Comparison of ENCODE assay signal across 8 cellular contexts in the genomic region with DNA sequence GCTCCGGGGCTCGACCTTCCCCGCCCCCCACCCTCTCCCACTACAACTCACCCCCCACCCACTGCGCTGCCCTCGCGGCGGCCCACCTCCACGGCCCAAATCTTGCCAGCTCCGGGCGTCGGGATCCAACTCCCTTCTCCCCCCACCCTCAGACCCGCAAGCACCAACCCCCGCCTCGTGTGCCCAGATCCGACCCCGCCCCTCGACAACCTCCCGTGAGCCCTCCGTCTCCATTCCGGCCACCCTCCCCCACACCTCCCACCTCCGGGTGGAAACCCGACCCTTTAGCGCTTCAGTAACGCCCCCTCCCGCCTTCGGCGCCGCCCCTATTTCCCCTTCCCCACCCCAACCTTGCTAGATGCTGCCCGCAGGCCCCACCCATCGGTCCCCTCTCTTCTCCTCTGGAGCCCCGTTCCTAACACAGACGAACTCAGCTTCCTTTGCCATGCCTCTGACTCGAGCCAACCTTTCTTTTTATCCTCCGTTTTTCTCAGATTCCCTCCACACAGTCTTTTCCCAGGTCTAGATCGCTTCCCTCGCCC. TPM values are rescaled to one million over a fixed set of nuclear protein-coding genes. Genes with fewer than 3 reads are reported as not detected.
A peak's percentile ranks its signal among the peaks of the same experiment; 100 is the strongest.
DNase-seq lines count a peak whose midpoint lies in the region; ATAC-seq and TF ChIP-seq lines count a peak whose summit lies in the region.

No MANE protein-coding gene starts in this region.

- in situ Hi-C loops in IMR-90 (cut with MboI; ENCODE audit: low sequenced_read_pairs) = no loop called here

- no peaks in the 10 kb centered on the region for H3K9me3 Mint-ChIP-seq in CD8-positive, alpha-beta T cell
- no peaks in the 10 kb centered on the region for H3K9me3 Mint-ChIP-seq in natural killer cell treated with Interleukin-12 subunit alpha and Interleukin-12 subunit beta and Interleukin-15 and Interleukin-18, amount 100 ng/mL, for 72 hours

- H4K20me1 ChIP-seq in IMR-90 (ENCODE audit: insufficient read depth, low read length) = peaks cover 46% of the 10 kb centered on the region

- H3K14ac ChIP-seq in IMR-90 (replicated peaks; ENCODE audit: low read depth, low read length) = peak overlapping the region; percentile 95

- peaks cover 54% of the 10 kb centered on the region for H3K4me1 Mint-ChIP-seq in CD8-positive, alpha-beta T cell (ENCODE audit: low read depth)
- peaks cover 50 to 55% of the 10 kb centered on the region in 2 donors for H3K4me1 Mint-ChIP-seq in natural killer cell treated with Interleukin-12 subunit alpha and Interleukin-12 subunit beta and Interleukin-15 and Interleukin-18, amount 100 ng/mL, for 72 hours (ENCODE audit: low read depth in 2 of 2)

- no TSS peak for BruUV-seq in IMR-90 (replicated peaks; lab: Mats Ljungman, UMichigan)

- peaks cover 39% of the 10 kb centered on the region for H3K4me1 ChIP-seq in CD8-positive, alpha-beta T cell (ENCODE audit: insufficient read depth, low read length)
- peaks cover 13% of the 10 kb centered on the region for H3K4me1 ChIP-seq in IMR-90 (ENCODE audit: control insufficient read depth, insufficient read depth, low read length)

- H3K9me3 ChIP-seq in CD8-positive, alpha-beta T cell (ENCODE audit: low read length) = no peaks in the 10 kb centered on the region
- H3K9me3 ChIP-seq in IMR-90 (ENCODE audit: control insufficient read depth, insufficient read depth, low read length) = no peaks in the 10 kb centered on the region

- H2BK5ac ChIP-seq in IMR-90 (ENCODE audit: low read depth, low read length, poor library complexity, severe bottlenecking) = peak overlapping the region; percentile 95

- peak overlapping the region; percentile 51 for H4K5ac ChIP-seq in IMR-90 (ENCODE audit: low read depth, low read length)

- intact Hi-C loops in CD8-positive, alpha-beta T cell (cut with DNase I, micrococcal nuclease) = loop anchor here (1.0 to 10.0 kb wide), 7 partner anchors 17 to 1012 kb away; a partner anchor contains a TSS
- intact Hi-C loops in IMR-90 (cut with micrococcal nuclease) = loop anchor here (1.0 kb wide), 1 partner anchor 123 kb away; no protein-coding TSS in a partner anchor

- peaks cover 13 to 52% of the 10 kb centered on the region in 2 experiments for H3K79me1 ChIP-seq in IMR-90 (ENCODE audit: low read depth in 1 of 2, low read length in 2 of 2)

- H3K27ac Mint-ChIP-seq in CD8-positive, alpha-beta T cell = peak overlapping the region; percentile 86
- H3K27ac Mint-ChIP-seq in natural killer cell treated with Interleukin-12 subunit alpha and Interleukin-12 subunit beta and Interleukin-15 and Interleukin-18, amount 100 ng/mL, for 72 hours = peak overlapping the region; percentile 96 to 98

- peaks cover 44% of the 10 kb centered on the region for H3K36me3 Mint-ChIP-seq in CD8-positive, alpha-beta T cell
- H3K36me3 Mint-ChIP-seq in natural killer cell treated with Interleukin-12 subunit alpha and Interleukin-12 subunit beta and Interleukin-15 and Interleukin-18, amount 100 ng/mL, for 72 hours = peaks cover 21% of the 10 kb centered on the region

- H3K9ac ChIP-seq in IMR-90 (ENCODE audit: low read depth, low read length) = peak overlapping the region; percentile 99

- peak overlapping the region; percentile 99 for H2AK9ac ChIP-seq in IMR-90 (replicated peaks; ENCODE audit: low read depth, low read length, poor library complexity)

- peak overlapping the region; percentile 42; the same call in 1 of the 2 replicates for H2BK120ac ChIP-seq in IMR-90 (ENCODE audit: low read depth, low read length)

- peak overlapping the region; percentile 92 for H3K4ac ChIP-seq in IMR-90 (ENCODE audit: low read depth, low read length)

- CTCF ChIA-PET in CD8-positive, alpha-beta T cell (lab: Charles Lee) = no interaction called here
- CTCF ChIA-PET in IMR-90 (lab: Yijun Ruan, JAX) = interaction anchor here (0.6 kb wide), 1 partner anchor 1955 kb away, joined by 3 read pairs; no protein-coding TSS in a partner anchor

- peak; percentile 50 to 87 (median 85) for DNase-seq in CD8-positive, alpha-beta T cell
- DNase-seq in IMR-90 (peak; percentile 85), fibroblast of mammary gland (ENCODE audit: low read depth) (peak; percentile 79)
- DNase-seq in activated T-helper 1 cell treated with anti-CD3 and anti-CD28 coated beads, Interleukin-2, amount 50 U/mL, for 16 hours (ENCODE audit: low read depth in 1 of 2, low spot score in 1 of 2) = peak; percentile 52 to 78
- peak; percentile 88 for DNase-seq in natural killer cell treated with Interleukin-12 subunit alpha and Interleukin-12 subunit beta and Interleukin-15 and Interleukin-18, amount 100 ng/mL, for 72 hours (ENCODE audit: low spot score)
- peak; percentile 89 for DNase-seq in stimulated activated naive CD4-positive, alpha-beta T cell treated with Interleukin-2 at 50 U/mL for 16 hours (lab: John Stamatoyannopoulos, UW)

- peak overlapping the region; percentile 89 for H3K56ac ChIP-seq in IMR-90 (ENCODE audit: extremely low read depth, insufficient read depth, low read length)

- H3K9me1 ChIP-seq in IMR-90 (ENCODE audit: insufficient read depth, low read length) = peaks cover 25% of the 10 kb centered on the region

- H2AK5ac ChIP-seq in IMR-90 (ENCODE audit: low read depth, low read length) = peak overlapping the region; percentile 90

- 1% methylated on average over 26 of the region's 36 CpGs; no CpG with 5 or more reads in 1 of the 2 experiments for WGBS in IMR-90 (ENCODE audit: extremely low coverage in 2 of 2, insufficient read length in 1 of 2), 2 experiments

- dilution Hi-C loops in IMR-90 (cut with HindIII; ENCODE audit: low sequenced_read_pairs, unreplicated experiment) = loop anchor here (25.0 kb wide), 1 partner anchor 128 kb away; no protein-coding TSS in a partner anchor

- H2BK20ac ChIP-seq in IMR-90 (ENCODE audit: low read depth, low read length) = no peak overlapping the region

- POLR2A ChIA-PET in CD8-positive, alpha-beta T cell (lab: Charles Lee) = interaction anchor here (0.8 to 3.2 kb wide), 8 partner anchors 10 to 1260 kb away, joined by 3 to 45 read pairs (median 4); a partner anchor contains a TSS
- POLR2A ChIA-PET in IMR-90 (lab: Charles Lee; ENCODE audit: unreplicated experiment) = interaction anchor here (0.6 kb wide), 1 partner anchor 80 kb away, joined by 4 read pairs; no protein-coding TSS in a partner anchor

- peak overlapping the region; percentile 77 for H3K4me3 ChIP-seq in CD8-positive, alpha-beta T cell (ENCODE audit: low read depth, low read length)
- H3K4me3 ChIP-seq in IMR-90 (ENCODE audit: insufficient read depth, low read depth, low read length) = peak overlapping the region; percentile 68
- H3K4me3 ChIP-seq in fibroblast of mammary gland (ENCODE audit: control insufficient read depth, low read depth, low read length) = peak overlapping the region; percentile 84

- no peaks in the 10 kb centered on the region for H3K27me3 Mint-ChIP-seq in CD8-positive, alpha-beta T cell (ENCODE audit: low read depth)
- no peaks in the 10 kb centered on the region for H3K27me3 Mint-ChIP-seq in natural killer cell treated with Interleukin-12 subunit alpha and Interleukin-12 subunit beta and Interleukin-15 and Interleukin-18, amount 100 ng/mL, for 72 hours

- peak overlapping the region; percentile 93 for H3K23ac ChIP-seq in IMR-90 (ENCODE audit: low read depth, low read length)

- H3K36me3 ChIP-seq in CD8-positive, alpha-beta T cell (ENCODE audit: insufficient read depth, low read length) = peaks cover 9% of the 10 kb centered on the region
- peaks cover 23% of the 10 kb centered on the region for H3K36me3 ChIP-seq in IMR-90 (ENCODE audit: control insufficient read depth, insufficient read depth, low read length)

- H3K4me2 ChIP-seq in IMR-90 (ENCODE audit: low read depth, low read length) = peak overlapping the region; percentile 99

- H2BK15ac ChIP-seq in IMR-90 (ENCODE audit: low read depth, low read length) = no peak overlapping the region; the same call in 2 of the 3 replicates

- H3K18ac ChIP-seq in IMR-90 (ENCODE audit: low read depth, low read length) = peak overlapping the region; percentile 74

- H3K27me3 ChIP-seq in CD8-positive, alpha-beta T cell (ENCODE audit: insufficient read depth, low read length) = no peaks in the 10 kb centered on the region
- H3K27me3 ChIP-seq in IMR-90 (ENCODE audit: control insufficient read depth, insufficient read depth, low read length) = no peaks in the 10 kb centered on the region

- peak overlapping the region; percentile 88 for H3K27ac ChIP-seq in CD8-positive, alpha-beta T cell (ENCODE audit: low read depth, low read length)
- peak overlapping the region; percentile 96 for H3K27ac ChIP-seq in IMR-90 (ENCODE audit: insufficient read depth, low read length)

- H4K8ac ChIP-seq in IMR-90 (ENCODE audit: low read depth in 2 of 2, low read length in 2 of 2) = peak overlapping the region in 1 of 2 experiments; percentile 83; a peak in 3 of 4 replicates

- H4K91ac ChIP-seq in IMR-90 (ENCODE audit: insufficient read depth, low read depth, low read length) = peak overlapping the region; percentile 75

- TF ChIP-seq CTCF in CD8-positive, alpha-beta T cell (IDR thresholded peaks at IDR 0.05) = no peak
- TF ChIP-seq CTCF in IMR-90 (conservative IDR thresholded peaks at IDR 0.05; ENCODE audit: low read depth, low read length) = no peak
- TF ChIP-seq CTCF in fibroblast of mammary gland (conservative IDR thresholded peaks at IDR 0.05; ENCODE audit: control insufficient read depth, insufficient read depth, low read depth, low read length) = no peak

- H3K4me3 Mint-ChIP-seq in CD8-positive, alpha-beta T cell = peak overlapping the region; percentile 83
- H3K4me3 Mint-ChIP-seq in natural killer cell treated with Interleukin-12 subunit alpha and Interleukin-12 subunit beta and Interleukin-15 and Interleukin-18, amount 100 ng/mL, for 72 hours = peak overlapping the region; percentile 97

- no peak for TF ChIP-seq POLR2A in IMR-90 (IDR thresholded peaks at IDR 0.05; ENCODE audit: low read depth, low read length)

- peak overlapping the region; percentile 93 for H2AFZ ChIP-seq in IMR-90 (replicated peaks; ENCODE audit: low read length, poor library complexity)

- TF ChIP-seq RAD21 in IMR-90 (IDR thresholded peaks at IDR 0.05; ENCODE audit: low read length) = no peak

- ATAC-seq in CD8-positive, alpha-beta T cell = peak; percentile 51
- peak; percentile 41 for ATAC-seq in GM21447 (IDR thresholded peaks at IDR 0.05; ENCODE audit: unreplicated experiment)
- peak; percentile 77 for ATAC-seq in IMR-90 (ENCODE audit: low read depth)
- peak; percentile 77 to 80 for ATAC-seq in natural killer cell treated with Interleukin-12 subunit alpha and Interleukin-12 subunit beta and Interleukin-15 and Interleukin-18, amount 100 ng/mL, for 72 hours

RNA-seq across cellular contexts. Expression of a gene that starts 0.7 kb away (rescaled TPM):
- total RNA-seq in CD8-positive, alpha-beta T cell = 10 to 100 TPM; 56.4 to 56.7 TPM
- 68.5 and 76.1 TPM in 2 replicates for total RNA-seq in IMR-90 (2012; rRNA removed)
- 119 and 126 TPM in 2 replicates for polyA plus RNA-seq in IMR-90 (2012; rRNA removed)
- 61.5 and 94.0 TPM in 2 replicates for polyA plus RNA-seq in IMR-90 (2012; cell fraction: cytosol; rRNA removed)
- 53.9 and 148 TPM in 2 replicates for polyA plus RNA-seq in IMR-90 (2012; cell fraction: nucleus; rRNA removed; ENCODE audit: low replicate concordance)
- 79.5 TPM for polyA plus RNA-seq in PFSK-1 (2012; ENCODE audit: insufficient read length, low read depth)
- total RNA-seq in natural killer cell treated with Interleukin-12 subunit alpha and Interleukin-12 subunit beta and Interleukin-15 and Interleukin-18, amount 100 ng/mL, for 72 hours = 100 to 1,000 TPM; 109 to 130 TPM

RNA-seq across cellular contexts. Expression of a gene that starts 16.3 kb away (rescaled TPM):
- total RNA-seq in CD8-positive, alpha-beta T cell = 10 to 100 TPM; 10.5 to 13.4 TPM
- total RNA-seq in IMR-90 (2012; rRNA removed) = 133 and 135 TPM in 2 replicates
- 366 and 371 TPM in 2 replicates for polyA plus RNA-seq in IMR-90 (2012; rRNA removed)
- polyA plus RNA-seq in IMR-90 (2012; cell fraction: cytosol; rRNA removed) = 488 and 497 TPM in 2 replicates
- polyA plus RNA-seq in IMR-90 (2012; cell fraction: nucleus; rRNA removed; ENCODE audit: low replicate concordance) = 139 and 201 TPM in 2 replicates
- 132 TPM for polyA plus RNA-seq in PFSK-1 (2012; ENCODE audit: insufficient read length, low read depth)
- 100 to 1,000 TPM in 1 of 2 donors, 10 to 100 TPM in 1; 66.5 to 102 TPM for total RNA-seq in natural killer cell treated with Interleukin-12 subunit alpha and Interleukin-12 subunit beta and Interleukin-15 and Interleukin-18, amount 100 ng/mL, for 72 hours

RNA-seq across cellular contexts. Expression of a gene that starts 35.7 kb away (rescaled TPM):
- 10 to 100 TPM; 61.7 to 64.3 TPM for total RNA-seq in CD8-positive, alpha-beta T cell
- 171 and 191 TPM in 2 replicates for total RNA-seq in IMR-90 (2012; rRNA removed)
- polyA plus RNA-seq in IMR-90 (2012; rRNA removed) = 178 and 181 TPM in 2 replicates
- 229 and 242 TPM in 2 replicates for polyA plus RNA-seq in IMR-90 (2012; cell fraction: cytosol; rRNA removed)
- polyA plus RNA-seq in IMR-90 (2012; cell fraction: nucleus; rRNA removed; ENCODE audit: low replicate concordance) = 106 and 120 TPM in 2 replicates
- 128 TPM for polyA plus RNA-seq in PFSK-1 (2012; ENCODE audit: insufficient read length, low read depth)
- total RNA-seq in natural killer cell treated with Interleukin-12 subunit alpha and Interleukin-12 subunit beta and Interleukin-15 and Interleukin-18, amount 100 ng/mL, for 72 hours = 100 to 1,000 TPM; 116 to 148 TPM

RNA-seq across cellular contexts. Expression of a gene that starts 59.5 kb away (rescaled TPM):
- not detected for total RNA-seq in CD8-positive, alpha-beta T cell
- not detected in 2 replicates for total RNA-seq in IMR-90 (2012; rRNA removed)
- 0.44 TPM in 1 of 2 replicates, not detected in the other for polyA plus RNA-seq in IMR-90 (2012; rRNA removed)
- polyA plus RNA-seq in IMR-90 (2012; cell fraction: cytosol; rRNA removed) = 0.12 TPM in 1 of 2 replicates, not detected in the other
- not detected in 2 replicates for polyA plus RNA-seq in IMR-90 (2012; cell fraction: nucleus; rRNA removed; ENCODE audit: low replicate concordance)
- polyA plus RNA-seq in PFSK-1 (2012; ENCODE audit: insufficient read length, low read depth) = not detected
- not detected for total RNA-seq in natural killer cell treated with Interleukin-12 subunit alpha and Interleukin-12 subunit beta and Interleukin-15 and Interleukin-18, amount 100 ng/mL, for 72 hours

Comparison
In these comparisons a context has a peak if more than half of its experiments do, and no peak if none do; other contexts are left out.
1. Peak in every context shown above with its lines: DNase-seq, ATAC-seq, H3K4me3 ChIP-seq and H3K27ac ChIP-seq.